In genomic region chr13:43786766-43787517, GRCh38 we compare ENCODE assay signal across 8 cellular contexts. TPM values are rescaled to one million over a fixed set of nuclear protein-coding genes. Genes with fewer than 3 reads are reported as not detected.
A peak's percentile ranks its signal among the peaks of the same experiment; 100 is the strongest.
DNase-seq lines count a peak whose midpoint lies in the region; ATAC-seq and TF ChIP-seq lines count a peak whose summit lies in the region.

TSS of gene ENOX1 (minus strand) at chr13:43786972.

- WGBS in right cardiac atrium = under 1% methylated on average over 93 of the region's 93 CpGs

- no peaks in the 10 kb centered on the region for H3K9me2 ChIP-seq in Karpas-422 (replicated peaks; ENCODE audit: insufficient read depth, low read length)

- H3K36me3 ChIP-seq in OCI-LY3 (replicated peaks; ENCODE audit: low read depth, low read length) (no peaks in the 10 kb centered on the region), ascending aorta (no peaks in the 10 kb centered on the region), Karpas-422 (ENCODE audit: insufficient read depth, low read length) (no peaks in the 10 kb centered on the region)

- ATAC-seq in right cardiac atrium (peak; percentile 87 to 89), HG03175 (IDR thresholded peaks at IDR 0.05; ENCODE audit: unreplicated experiment) (no peak)

- H3K4me2 ChIP-seq in OCI-LY3 (ENCODE audit: low read length) (peak within 1 kb of the TSS; percentile 78), Karpas-422 (ENCODE audit: low read depth, low read length, poor library complexity, severe bottlenecking) (no peak within 1 kb of the TSS)

- H2AFZ ChIP-seq in OCI-LY3 (ENCODE audit: low read depth, low read length) = peak within 1 kb of the TSS; percentile 68
- H2AFZ ChIP-seq in Karpas-422 (ENCODE audit: low read length) = no peak within 1 kb of the TSS

- H3K79me2 ChIP-seq in OCI-LY3 (ENCODE audit: low read length) = no peaks in the 10 kb centered on the region
- H3K79me2 ChIP-seq in Karpas-422 (ENCODE audit: low read length) = no peaks in the 10 kb centered on the region

- H3K4me3 ChIP-seq in OCI-LY3 (ENCODE audit: low read length) = peak within 1 kb of the TSS; percentile 78
- peak within 1 kb of the TSS; percentile 64 to 91 for H3K4me3 ChIP-seq in ascending aorta
- peak within 1 kb of the TSS; percentile 52 for H3K4me3 ChIP-seq in right cardiac atrium (ENCODE audit: low read length)
- no peak within 1 kb of the TSS for H3K4me3 ChIP-seq in Karpas-422 (ENCODE audit: low read length)

- TF ChIP-seq CTCF in OCI-LY3 (IDR thresholded peaks at IDR 0.05; ENCODE audit: low read depth, low read length) (peak; percentile 20; the same call in 1 of the 2 replicates), ascending aorta (IDR thresholded peaks at IDR 0.05) (peak in 1 of 3 experiments; percentile 34)

- H3K9me3 ChIP-seq in OCI-LY3 (ENCODE audit: insufficient read depth, low read length) (no peaks in the 10 kb centered on the region), ascending aorta (no peaks in the 10 kb centered on the region), right cardiac atrium (ENCODE audit: control insufficient read depth, low read length) (no peaks in the 10 kb centered on the region), Karpas-422 (ENCODE audit: low read length) (no peaks in the 10 kb centered on the region)

- H3K9ac ChIP-seq in OCI-LY3 (ENCODE audit: low read length) (peak within 1 kb of the TSS; percentile 66), Karpas-422 (ENCODE audit: low read length) (no peak within 1 kb of the TSS)

- no peaks in the 10 kb centered on the region for H3K27me3 ChIP-seq in OCI-LY3 (ENCODE audit: low read depth, low read length)
- no peaks in the 10 kb centered on the region for H3K27me3 ChIP-seq in ascending aorta
- H3K27me3 ChIP-seq in right cardiac atrium (ENCODE audit: control insufficient read depth, insufficient read depth) = no peaks in the 10 kb centered on the region
- no peaks in the 10 kb centered on the region for H3K27me3 ChIP-seq in Karpas-422 (ENCODE audit: low read length)

- intact Hi-C loops in ascending aorta (cut with DNase I) (loop anchor here (10.0 kb wide), 1 partner anchor 352 kb away; no protein-coding TSS in a partner anchor), right cardiac atrium (cut with DNase I) (loop anchor here in 2 of 4 donors (10.0 kb wide), 1 partner anchor 482 kb away; no protein-coding TSS in a partner anchor)

- H3K4me1 ChIP-seq in OCI-LY3 (ENCODE audit: low read length) (peaks cover 13% of the 10 kb centered on the region; the same call in 1 of the 2 replicates), ascending aorta (peaks cover 4 to 14% of the 10 kb centered on the region in 2 donors), right cardiac atrium (ENCODE audit: control insufficient read depth, insufficient read depth, low read length) (no peaks in the 10 kb centered on the region), Karpas-422 (ENCODE audit: low read length) (no peaks in the 10 kb centered on the region)

- DNase-seq in DMS53 treated with DMSO at 0.1 percent for 48 hours (lab: John Stamatoyannopoulos, UW; ENCODE audit: unreplicated experiment) (peak; percentile 30), HCEC 1CT (peak; percentile 80), ascending aorta (ENCODE audit: low spot score in 2 of 2) (no peak), right cardiac atrium (peak; percentile 72 to 87 (median 86)), pons (ENCODE audit: low spot score) (peak; percentile 92), Karpas-422 (no peak)

- H3K27ac ChIP-seq in OCI-LY3 (ENCODE audit: low read length) = no peak within 1 kb of the TSS
- H3K27ac ChIP-seq in ascending aorta = peak within 1 kb of the TSS in 1 of 2 donors; percentile 48
- peak within 1 kb of the TSS; percentile 56 for H3K27ac ChIP-seq in right cardiac atrium (ENCODE audit: low read length)
- H3K27ac ChIP-seq in Karpas-422 (ENCODE audit: low read length) = no peak within 1 kb of the TSS

- H4K20me1 ChIP-seq in OCI-LY3 (ENCODE audit: insufficient read depth, low read length) (no peaks in the 10 kb centered on the region), Karpas-422 (ENCODE audit: insufficient read depth, low read depth, low read length) (no peaks in the 10 kb centered on the region)

RNA-seq across cellular contexts. Expression of gene ENOX1, which starts in this region (rescaled TPM):
- total RNA-seq in ascending aorta (0.21 TPM), right cardiac atrium (1 to 10 TPM; 2.1 to 2.6 (median 2.3) TPM)
- 2.1 TPM for polyA plus RNA-seq in right cardiac atrium
- not detected in 2 replicates for total RNA-seq in Karpas-422 (2014; rRNA removed; shearing (Covaris generic); ENCODE audit: low replicate concordance)

Comparison
In these comparisons a context has a peak if more than half of its experiments do, and no peak if none do; other contexts are left out.
1. DNase-seq: peak in DMS53 treated with DMSO at 0.1 percent for 48 hours (single experiment), HCEC 1CT (single experiment), right cardiac atrium (3 of 3) and pons (single experiment); none in ascending aorta (0 of 2) and Karpas-422 (single experiment).